Comparison of ENCODE assay signal across 9 cellular contexts in the genomic region with DNA sequence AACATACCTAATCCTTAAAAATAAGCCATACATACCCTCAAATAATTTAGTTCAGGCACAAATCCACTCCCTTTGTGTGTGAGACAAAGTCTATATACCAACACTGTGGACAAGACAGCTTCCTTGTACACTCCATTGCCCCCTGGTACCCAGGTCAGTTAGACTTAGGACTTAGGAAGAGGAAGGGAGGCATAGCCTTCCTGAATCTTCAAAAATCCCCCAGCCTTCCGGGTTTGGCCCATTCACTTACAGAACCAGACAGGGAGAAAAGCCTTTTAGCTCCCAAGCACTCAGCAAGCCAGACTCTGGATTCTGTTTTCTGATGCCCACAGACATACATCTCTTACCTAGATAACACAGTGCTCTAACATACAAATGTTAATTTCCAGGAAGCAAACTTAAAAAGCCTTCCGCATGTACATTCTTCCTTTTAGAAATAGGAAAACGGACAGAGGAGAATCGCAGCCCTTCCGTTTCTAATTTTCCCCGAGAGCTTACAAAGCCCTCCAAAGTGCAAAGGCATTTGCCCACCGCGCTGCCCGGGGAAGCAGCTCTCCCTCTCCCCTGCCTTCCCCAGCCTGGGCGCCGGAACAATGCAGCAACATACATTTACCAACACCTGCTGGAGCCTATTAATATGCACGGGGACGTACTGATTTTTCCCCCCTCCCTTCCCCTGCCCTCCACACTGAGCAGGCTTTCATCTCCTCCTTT.
A peak's percentile ranks its signal among the peaks of the same experiment; 100 is the strongest.
DNase-seq lines count a peak whose midpoint lies in the region; ATAC-seq and TF ChIP-seq lines count a peak whose summit lies in the region.
"Had no signal": no experiment of that assay in that cellular context is flagged by ENCODE, and none has a peak within 500 bp of the region (broad histone marks: within the 10 kb centered on the region; RNA-seq: fewer than 3 reads in every experiment).

No MANE protein-coding gene starts in this region.

- DNase-seq in HAP-1 (ENCODE audit: low spot score in 2 of 2) (no peak), WERI-Rb-1 (peak; percentile 28), hippocampal formation (lab: John Stamatoyannopoulos, UW) (peak; percentile 28 to 29), skeletal muscle cell (ENCODE audit: low read depth) (no peak), foreskin melanocyte (no peak), RWPE1 (ENCODE audit: low spot score) (no peak)
- DNase-seq in effector memory CD4-positive, alpha-beta T cell: no peak
- DNase-seq: activated CD4-positive, CD25-positive, alpha-beta regulatory T cell had no signal

- POLR2A ChIA-PET in RWPE1 (lab: Yijun Ruan, JAX; ENCODE audit: low non-redundant PET): no interaction called here

- H3K27me3 ChIP-seq in HAP-1 (ENCODE audit: low read depth): no peaks in the 10 kb centered on the region
- H3K27me3 ChIP-seq in WERI-Rb-1 (ENCODE audit: insufficient read depth, low read depth, severe bottlenecking): no peaks in the 10 kb centered on the region
- no peaks in the 10 kb centered on the region for H3K27me3 ChIP-seq in effector memory CD4-positive, alpha-beta T cell (replicated peaks; ENCODE audit: control insufficient read depth, insufficient read depth, low read length, poor library complexity, severe bottlenecking)

- H3K9me3 ChIP-seq in HAP-1 (no peaks in the 10 kb centered on the region), WERI-Rb-1 (ENCODE audit: severe bottlenecking) (no peaks in the 10 kb centered on the region)
- H3K9me3 ChIP-seq in effector memory CD4-positive, alpha-beta T cell (ENCODE audit: control insufficient read depth, low read length): no peaks in the 10 kb centered on the region

- CTCF ChIA-PET in RWPE1 (lab: Yijun Ruan, JAX): no interaction called here

- H3K36me3 ChIP-seq in HAP-1 (replicated peaks) (no peaks in the 10 kb centered on the region), WERI-Rb-1 (no peaks in the 10 kb centered on the region)
- no peaks in the 10 kb centered on the region for H3K36me3 ChIP-seq in effector memory CD4-positive, alpha-beta T cell (ENCODE audit: control insufficient read depth, insufficient read depth, low read length)

- H3K27ac ChIP-seq in WERI-Rb-1: peak overlapping the region; percentile 84
- H3K27ac ChIP-seq in effector memory CD4-positive, alpha-beta T cell (ENCODE audit: insufficient read depth, low read length, poor library complexity, severe bottlenecking): no peak overlapping the region
- no peak overlapping the region for H3K27ac ChIP-seq in RWPE1

- in situ Hi-C loops in HAP-1 (cut with MboI; ENCODE audit: low sequenced_read_pairs): no loop called here

- peaks cover 45% of the 10 kb centered on the region for H3K4me1 ChIP-seq in HAP-1
- no peaks in the 10 kb centered on the region for H3K4me1 ChIP-seq in effector memory CD4-positive, alpha-beta T cell (ENCODE audit: control insufficient read depth, insufficient read depth, low read length, poor library complexity, severe bottlenecking)

- H3K4me3 ChIP-seq in HAP-1: peak overlapping the region; percentile 18
- peak overlapping the region; percentile 81 for H3K4me3 ChIP-seq in WERI-Rb-1 (ENCODE audit: low read depth, low read length)
- H3K4me3 ChIP-seq in skeletal muscle cell (ENCODE audit: low read depth, low read length): peak overlapping the region; percentile 49
- no peak overlapping the region for H3K4me3 ChIP-seq in effector memory CD4-positive, alpha-beta T cell (ENCODE audit: insufficient read depth, low read depth, low read length, poor library complexity, severe bottlenecking)

- TF ChIP-seq CTCF in WERI-Rb-1 (IDR thresholded peaks at IDR 0.05; ENCODE audit: low read depth, low read length): no peak
- TF ChIP-seq CTCF in RWPE1 (conservative IDR thresholded peaks at IDR 0.05; ENCODE audit: low read depth): no peak

- ATAC-seq in HG02884 (IDR thresholded peaks at IDR 0.05; ENCODE audit: unreplicated experiment): no peak

Comparison
In these comparisons a context has a peak if more than half of its experiments do, and no peak if none do; other contexts are left out.
1. DNase-seq: peak in WERI-Rb-1 (single experiment) and hippocampal formation (2 of 2); none in HAP-1 (0 of 2), skeletal muscle cell (single experiment), foreskin melanocyte (single experiment), effector memory CD4-positive, alpha-beta T cell (0 of 3) and RWPE1 (single experiment).